Comparison of ENCODE assay signal across 8 cellular contexts in genomic region chr16:2047330-2048115, GRCh38. TPM values are rescaled to one million over a fixed set of nuclear protein-coding genes. Genes with fewer than 3 reads are reported as not detected.
DNase-seq lines count a peak whose midpoint lies in the region; TF ChIP-seq lines count a peak whose summit lies in the region.

Gene NTHL1, minus strand, starts transcription at chr16:2047834. Its CDS starts 11 bp downstream, at chr16:2047823.
Gene TSC2, plus strand, starts transcription at chr16:2047985. Its CDS starts 631 bp downstream, at chr16:2048616.

- H3K27ac ChIP-seq in GM23248 (no peak within 1 kb of the TSS), RWPE1 (peak within 1 kb of the TSS; percentile 79)

- H3K9me2 ChIP-seq in GM23248 (ENCODE audit: insufficient read depth): no peaks in the 10 kb centered on the region

- peak within 1 kb of the TSS; percentile 83 for H3K4me3 ChIP-seq in GM23248
- H3K4me3 ChIP-seq in fibroblast of pulmonary artery (replicated peaks; ENCODE audit: low read depth, low read length): peak within 1 kb of the TSS; percentile 70

- peak within 1 kb of the TSS; percentile 94 for H3K4me3 Mint-ChIP-seq in activated T-helper 2 cell treated with anti-CD3 and anti-CD28 coated beads, Interferon-gamma antibody, Interleukin-2, Interleukin-4, amounts not matched to agents 10 μg/mL and 5 μg/mL and 100 μg/mL, durations not matched to agents 14 hours and 24 hours and 36 hours (ENCODE audit: low read depth)
- peak within 1 kb of the TSS; percentile 93 to 95 (median 94) for H3K4me3 Mint-ChIP-seq in nephron
- H3K4me3 Mint-ChIP-seq in stimulated activated naive CD8-positive, alpha-beta T cell treated with anti-CD3 and anti-CD28 coated beads, Interleukin-15, Interleukin-2, amounts not matched to agents 100 ng/mL and 50 ng/mL, for 24 hours: peak within 1 kb of the TSS; percentile 90

- H3K9ac ChIP-seq in GM23248: peak within 1 kb of the TSS; percentile 72

- 1 to 2% methylated on average over 42 to 73 of the region's 81 CpGs for WGBS in GM23248 (ENCODE audit: low coverage in 1 of 2, low lambda C conversion rate in 2 of 2, missing lambda C conversion rate in 2 of 2), 2 experiments

- H3K4me2 ChIP-seq in GM23248 (ENCODE audit: unreplicated experiment): peak within 1 kb of the TSS; percentile 99

- H3K36me3 Mint-ChIP-seq in activated T-helper 2 cell treated with anti-CD3 and anti-CD28 coated beads, Interferon-gamma antibody, Interleukin-2, Interleukin-4, amounts not matched to agents 10 μg/mL and 5 μg/mL and 100 μg/mL, durations not matched to agents 14 hours and 24 hours and 36 hours (ENCODE audit: low read depth): peaks cover 11% of the 10 kb centered on the region
- H3K36me3 Mint-ChIP-seq in nephron (ENCODE audit: low read depth): peaks cover 11% of the 10 kb centered on the region
- peaks cover 9% of the 10 kb centered on the region for H3K36me3 Mint-ChIP-seq in stimulated activated naive CD8-positive, alpha-beta T cell treated with anti-CD3 and anti-CD28 coated beads, Interleukin-15, Interleukin-2, amounts not matched to agents 100 ng/mL and 50 ng/mL, for 24 hours (ENCODE audit: low read depth)

- POLR2A ChIA-PET in RWPE1 (lab: Yijun Ruan, JAX; ENCODE audit: low non-redundant PET): interaction anchor here (1.1 to 1.2 kb wide), 2 partner anchors 38 to 82 kb away, joined by 3 read pairs; partner anchors contain the start of gene RPS2

- H3K4me1 Mint-ChIP-seq in activated T-helper 2 cell treated with anti-CD3 and anti-CD28 coated beads, Interferon-gamma antibody, Interleukin-2, Interleukin-4, amounts not matched to agents 10 μg/mL and 5 μg/mL and 100 μg/mL, durations not matched to agents 14 hours and 24 hours and 36 hours (ENCODE audit: low read depth): peaks cover 10% of the 10 kb centered on the region
- peaks cover 15% of the 10 kb centered on the region for H3K4me1 Mint-ChIP-seq in nephron
- H3K4me1 Mint-ChIP-seq in stimulated activated naive CD8-positive, alpha-beta T cell treated with anti-CD3 and anti-CD28 coated beads, Interleukin-15, Interleukin-2, amounts not matched to agents 100 ng/mL and 50 ng/mL, for 24 hours (ENCODE audit: low read depth): peaks cover 16% of the 10 kb centered on the region

- H4K20me1 ChIP-seq in GM23248 (ENCODE audit: insufficient read depth): no peaks in the 10 kb centered on the region

- H2AFZ ChIP-seq in GM23248: peak within 1 kb of the TSS; percentile 85

- CTCF ChIA-PET in RWPE1 (lab: Yijun Ruan, JAX): interaction anchor here (0.6 to 1.5 kb wide), 6 partner anchors 12 to 93 kb away, joined by 3 to 7 read pairs (median 3); no protein-coding TSS in a partner anchor

- no peaks in the 10 kb centered on the region for H3K36me3 ChIP-seq in GM23248 (ENCODE audit: low read depth)

- no peaks in the 10 kb centered on the region for H3K9me3 Mint-ChIP-seq in activated T-helper 2 cell treated with anti-CD3 and anti-CD28 coated beads, Interferon-gamma antibody, Interleukin-2, Interleukin-4, amounts not matched to agents 10 μg/mL and 5 μg/mL and 100 μg/mL, durations not matched to agents 14 hours and 24 hours and 36 hours
- H3K9me3 Mint-ChIP-seq in nephron: no peaks in the 10 kb centered on the region
- H3K9me3 Mint-ChIP-seq in stimulated activated naive CD8-positive, alpha-beta T cell treated with anti-CD3 and anti-CD28 coated beads, Interleukin-15, Interleukin-2, amounts not matched to agents 100 ng/mL and 50 ng/mL, for 24 hours: no peaks in the 10 kb centered on the region

- no peak for TF ChIP-seq CTCF in RWPE1 (conservative IDR thresholded peaks at IDR 0.05; ENCODE audit: low read depth)
- peak; percentile 22 for TF ChIP-seq CTCF in fibroblast of pulmonary artery (IDR thresholded peaks at IDR 0.05; ENCODE audit: low read length, missing control alignments)
- peak; percentile 26 to 56 (median 35) for TF ChIP-seq CTCF in nephron (IDR thresholded peaks at IDR 0.05; ENCODE audit: unreplicated experiment in 3 of 3)

- peak within 1 kb of the TSS; percentile 71 for H3K27ac Mint-ChIP-seq in activated T-helper 2 cell treated with anti-CD3 and anti-CD28 coated beads, Interferon-gamma antibody, Interleukin-2, Interleukin-4, amounts not matched to agents 10 μg/mL and 5 μg/mL and 100 μg/mL, durations not matched to agents 14 hours and 24 hours and 36 hours
- peak within 1 kb of the TSS; percentile 86 to 96 (median 89) for H3K27ac Mint-ChIP-seq in nephron
- peak within 1 kb of the TSS; percentile 58 for H3K27ac Mint-ChIP-seq in stimulated activated naive CD8-positive, alpha-beta T cell treated with anti-CD3 and anti-CD28 coated beads, Interleukin-15, Interleukin-2, amounts not matched to agents 100 ng/mL and 50 ng/mL, for 24 hours

- peak; percentile 96 for DNase-seq in EL
- DNase-seq in GM23248: peak; percentile 98
- DNase-seq in Kasumi-1 (lab: John Stamatoyannopoulos, UW): peak; percentile 72 to 76
- peak; percentile 90 for DNase-seq in RWPE1 (ENCODE audit: low spot score)
- peak; percentile 94 for DNase-seq in activated T-helper 2 cell treated with anti-CD3 and anti-CD28 coated beads, Interferon-gamma antibody, Interleukin-2, Interleukin-4, amounts not matched to agents 10 μg/mL and 5 μg/mL and 100 μg/mL, durations not matched to agents 14 hours and 24 hours and 36 hours (ENCODE audit: low spot score)
- DNase-seq in fibroblast of pulmonary artery (ENCODE audit: low read depth): peak; percentile 96

- no peaks in the 10 kb centered on the region for H3K27me3 Mint-ChIP-seq in activated T-helper 2 cell treated with anti-CD3 and anti-CD28 coated beads, Interferon-gamma antibody, Interleukin-2, Interleukin-4, amounts not matched to agents 10 μg/mL and 5 μg/mL and 100 μg/mL, durations not matched to agents 14 hours and 24 hours and 36 hours (ENCODE audit: low read depth)
- H3K27me3 Mint-ChIP-seq in nephron (ENCODE audit: low read depth): no peaks in the 10 kb centered on the region
- no peaks in the 10 kb centered on the region for H3K27me3 Mint-ChIP-seq in stimulated activated naive CD8-positive, alpha-beta T cell treated with anti-CD3 and anti-CD28 coated beads, Interleukin-15, Interleukin-2, amounts not matched to agents 100 ng/mL and 50 ng/mL, for 24 hours

- peaks cover 29% of the 10 kb centered on the region for H3K79me2 ChIP-seq in GM23248 (ENCODE audit: insufficient read depth)

- H3K27me3 ChIP-seq in GM23248 (replicated peaks; ENCODE audit: insufficient read depth): no peaks in the 10 kb centered on the region

- H3F3A ChIP-seq in GM23248 (ENCODE audit: insufficient read depth): no peaks in the 10 kb centered on the region

- H3K4me1 ChIP-seq in GM23248 (ENCODE audit: insufficient read depth): no peaks in the 10 kb centered on the region

- in situ Hi-C loops in GM23248 (cut with MboI): no loop called here

- intact Hi-C loops in activated T-helper 2 cell treated with anti-CD3 and anti-CD28 coated beads, Interferon-gamma antibody, Interleukin-2, Interleukin-4, amounts not matched to agents 10 μg/mL and 5 μg/mL and 100 μg/mL, durations not matched to agents 14 hours and 24 hours and 36 hours (cut with micrococcal nuclease): loop anchor here (5.0 kb wide), 1 partner anchor 40 kb away; the partner anchor contains the start of gene ZNF598

- H3K9me3 ChIP-seq in GM23248 (ENCODE audit: low read depth): no peaks in the 10 kb centered on the region

RNA-seq across cellular contexts. Expression of gene NTHL1, which starts in this region (rescaled TPM):
- total RNA-seq in GM23248 (2014; rRNA removed; shearing (Covaris generic)): 19.9 and 22.8 TPM in 2 replicates
- polyA plus RNA-seq in GM23248 (2016; fragmentation: Nextera tagmentation; extraction: Ambion mirVana): 20.3 and 21.2 TPM in 2 replicates
- 43.5 and 54.7 TPM in 2 replicates for total RNA-seq in activated T-helper 2 cell treated with anti-CD3 and anti-CD28 coated beads, Interferon-gamma antibody, Interleukin-2, Interleukin-4, amounts not matched to agents 10 μg/mL and 5 μg/mL and 100 μg/mL, durations not matched to agents 14 hours and 24 hours and 36 hours

RNA-seq across cellular contexts. Expression of gene TSC2, which starts in this region (rescaled TPM):
- total RNA-seq in GM23248 (2014; rRNA removed; shearing (Covaris generic)): 53.7 and 84.6 TPM in 2 replicates
- 43.3 and 52.2 TPM in 2 replicates for polyA plus RNA-seq in GM23248 (2016; fragmentation: Nextera tagmentation; extraction: Ambion mirVana)
- total RNA-seq in activated T-helper 2 cell treated with anti-CD3 and anti-CD28 coated beads, Interferon-gamma antibody, Interleukin-2, Interleukin-4, amounts not matched to agents 10 μg/mL and 5 μg/mL and 100 μg/mL, durations not matched to agents 14 hours and 24 hours and 36 hours: 89.7 and 92.8 TPM in 2 replicates
